Comparison of ENCODE assay signal across 23 cellular contexts in genomic region chr3:2391876-2392275, GRCh38.
"Had no signal": no experiment of that assay in that cellular context is flagged by ENCODE, and none has a peak within 500 bp of the region (broad histone marks: within the 10 kb centered on the region; RNA-seq: fewer than 3 reads in every experiment).

No MANE protein-coding gene starts in this region.

- H3K4me3 ChIP-seq: colonic mucosa, coronary artery, dorsolateral prefrontal cortex, esophagus muscularis mucosa, esophagus squamous epithelium, gastrocnemius medialis, gastroesophageal sphincter, heart left ventricle, heart right ventricle had no signal

- DNase-seq: colonic mucosa; cortex of kidney; dermis blood vessel endothelial cell; effector CD4-positive, alpha-beta T cell; effector CD8-positive, alpha-beta T cell; effector memory CD4-positive, alpha-beta T cell; effector memory CD8-positive, alpha-beta T cell; endodermal cell; erythroblast; esophagus squamous epithelium; foreskin fibroblast; foreskin keratinocyte; gastrocnemius medialis; glutamatergic neuron; head of caudate nucleus; heart left ventricle; heart right ventricle had no signal

- ATAC-seq: effector memory CD8-positive, alpha-beta T cell; esophagus mucosa; foreskin keratinocyte; gastrocnemius medialis; gastroesophageal sphincter; heart left ventricle; heart right ventricle had no signal

- H3K9me3 ChIP-seq: colonic mucosa, esophagus muscularis mucosa, esophagus squamous epithelium, gastrocnemius medialis, gastroesophageal sphincter, heart left ventricle, heart right ventricle had no signal

- H3K27me3 ChIP-seq: colonic mucosa, dorsolateral prefrontal cortex, esophagus muscularis mucosa, esophagus squamous epithelium, foreskin keratinocyte, gastrocnemius medialis, gastroesophageal sphincter, heart left ventricle, heart right ventricle had no signal

- H3K27ac ChIP-seq: colonic mucosa, coronary artery, epithelial cell of prostate, esophagus muscularis mucosa, esophagus squamous epithelium, foreskin keratinocyte, gastrocnemius medialis, gastroesophageal sphincter, heart left ventricle, heart right ventricle had no signal

- H3K36me3 ChIP-seq: colonic mucosa, esophagus muscularis mucosa, esophagus squamous epithelium, gastrocnemius medialis, gastroesophageal sphincter, heart left ventricle, heart right ventricle had no signal

- H3K4me1 ChIP-seq: colonic mucosa, esophagus muscularis mucosa, esophagus squamous epithelium, foreskin keratinocyte, gastrocnemius medialis, gastroesophageal sphincter, heart left ventricle, heart right ventricle had no signal
